ENCODE assay signal across 10 cellular contexts in the genomic region with DNA sequence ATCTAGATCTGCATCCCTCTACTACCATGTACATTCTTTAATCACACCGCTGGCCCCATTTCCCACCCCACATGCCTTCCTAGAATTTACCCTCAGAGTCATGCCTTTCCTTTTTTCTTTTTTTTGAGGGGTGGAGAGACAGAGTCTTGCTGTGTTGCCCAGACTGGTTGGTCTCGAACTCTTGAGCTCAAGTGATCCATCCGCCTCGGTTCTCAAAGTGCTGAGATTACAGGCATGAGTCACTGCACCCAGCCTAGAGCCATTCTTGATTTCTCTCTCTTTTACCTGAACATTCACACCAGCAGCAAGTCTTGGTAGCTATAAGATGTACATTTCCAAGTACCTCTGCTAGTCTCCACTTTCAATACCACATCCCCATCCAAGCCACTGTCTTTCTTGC. TPM values are rescaled to one million over a fixed set of nuclear protein-coding genes. Genes with fewer than 3 reads are reported as not detected.
DNase-seq lines count a peak whose midpoint lies in the region; ATAC-seq and TF ChIP-seq lines count a peak whose summit lies in the region.
"Had no signal": no experiment of that assay in that cellular context is flagged by ENCODE, and none has a peak within 500 bp of the region (broad histone marks: within the 10 kb centered on the region; RNA-seq: fewer than 3 reads in every experiment).

No MANE protein-coding gene starts in this region.

- H3K27me3 ChIP-seq in left ventricle myocardium inferior (ENCODE audit: low read depth) (no peaks in the 10 kb centered on the region), heart right ventricle (no peaks in the 10 kb centered on the region), suprapubic skin (no peaks in the 10 kb centered on the region)

- H3K27me3 Mint-ChIP-seq in activated CD4-positive, alpha-beta memory T cell treated with anti-CD3 and anti-CD28 coated beads for 36 hours: no peaks in the 10 kb centered on the region
- peaks cover 23% of the 10 kb centered on the region for H3K27me3 Mint-ChIP-seq in glutamatergic neuron (ENCODE audit: unreplicated experiment)

- H3K27ac ChIP-seq in left ventricle myocardium inferior (replicated peaks) (peak overlapping the region; percentile 97), heart right ventricle (peak overlapping the region in 2 of 10 donors; percentile 2 to 96), suprapubic skin (no peak overlapping the region)

- CTCF ChIA-PET in activated CD4-positive, alpha-beta memory T cell treated with anti-CD3 and anti-CD28 coated beads for 36 hours (lab: Charles Lee): interaction anchor here (0.9 to 6.7 kb wide), 7 partner anchors 9 to 214 kb away, joined by 3 to 79 read pairs (median 7); partner anchors contain the start of genes KIF22 and MAZ

- H3K9me3 Mint-ChIP-seq in activated CD4-positive, alpha-beta memory T cell treated with anti-CD3 and anti-CD28 coated beads for 36 hours: no peaks in the 10 kb centered on the region
- peaks cover 20% of the 10 kb centered on the region for H3K9me3 Mint-ChIP-seq in glutamatergic neuron (ENCODE audit: unreplicated experiment)

- TF ChIP-seq EP300 in suprapubic skin (IDR thresholded peaks at IDR 0.05): no peak

- intact Hi-C loops in left ventricle myocardium inferior (cut with micrococcal nuclease) (no loop called here), heart right ventricle (cut with DNase I) (loop anchor here in 6 of 10 donors (5.0 to 10.0 kb wide), 5 partner anchors 44 to 837 kb away; partner anchors contain the start of genes CDIPT (in 4 of the 6), FBRS (in 1 of the 6), HIRIP3 (in 1 of the 6) and INO80E (in 1 of the 6)), head of caudate nucleus (cut with DNase I) (loop anchor here (10.0 kb wide), 2 partner anchors 107 to 177 kb away; partner anchors contain the start of genes HIRIP3, INO80E and KCTD13)
- intact Hi-C loops in activated CD4-positive, alpha-beta memory T cell treated with anti-CD3 and anti-CD28 coated beads for 36 hours (cut with micrococcal nuclease): no loop called here

- H3K9me3 ChIP-seq in left ventricle myocardium inferior (replicated peaks): no peaks in the 10 kb centered on the region
- no peaks in the 10 kb centered on the region for H3K9me3 ChIP-seq in heart right ventricle
- no peaks in the 10 kb centered on the region for H3K9me3 ChIP-seq in suprapubic skin

- H3K36me3 ChIP-seq in left ventricle myocardium inferior (peaks cover 22% of the 10 kb centered on the region), heart right ventricle (peaks cover 0 to 30% (median 0%) of the 10 kb centered on the region in 9 donors), suprapubic skin (peaks cover 12% of the 10 kb centered on the region)

- H3K4me3 Mint-ChIP-seq in activated CD4-positive, alpha-beta memory T cell treated with anti-CD3 and anti-CD28 coated beads for 36 hours: peak overlapping the region; percentile 71
- peak overlapping the region; percentile 74 for H3K4me3 Mint-ChIP-seq in glutamatergic neuron (ENCODE audit: unreplicated experiment)

- ATAC-seq in heart right ventricle (no peak), HG03280 (IDR thresholded peaks at IDR 0.05; ENCODE audit: unreplicated experiment) (no peak)

- H3K27ac Mint-ChIP-seq in activated CD4-positive, alpha-beta memory T cell treated with anti-CD3 and anti-CD28 coated beads for 36 hours: peak overlapping the region; percentile 83
- H3K27ac Mint-ChIP-seq in glutamatergic neuron (ENCODE audit: unreplicated experiment): no peak overlapping the region

- peaks cover 86% of the 10 kb centered on the region for H3K4me1 ChIP-seq in left ventricle myocardium inferior
- H3K4me1 ChIP-seq in heart right ventricle: peaks cover 18 to 80% (median 67%) of the 10 kb centered on the region in 9 donors
- H3K4me1 ChIP-seq in suprapubic skin: peaks cover 76% of the 10 kb centered on the region

- no peak for DNase-seq in left ventricle myocardium inferior
- no peak for DNase-seq in heart right ventricle
- no peak for DNase-seq in activated CD4-positive, alpha-beta memory T cell treated with anti-CD3 and anti-CD28 coated beads for 36 hours
- no peak for DNase-seq in glutamatergic neuron
- no peak for DNase-seq in suprapubic skin (ENCODE audit: low spot score in 2 of 2)
- no peak for DNase-seq in head of caudate nucleus
- no peak for DNase-seq in NCI-H146 treated with DMSO at 0.1 percent for 48 hours (lab: John Stamatoyannopoulos, UW; ENCODE audit: unreplicated experiment)
- DNase-seq: NCI-H69, occipital lobe had no signal

- WGBS in heart right ventricle, 2 donors: 91% methylated on average over 4 of the region's 4 CpGs
- WGBS in suprapubic skin: 55% methylated on average over 4 of the region's 4 CpGs

- H3K36me3 Mint-ChIP-seq in activated CD4-positive, alpha-beta memory T cell treated with anti-CD3 and anti-CD28 coated beads for 36 hours: peaks cover 38% of the 10 kb centered on the region
- H3K36me3 Mint-ChIP-seq in glutamatergic neuron (ENCODE audit: unreplicated experiment): no peaks in the 10 kb centered on the region

- TF ChIP-seq CTCF in left ventricle myocardium inferior (IDR thresholded peaks at IDR 0.05; ENCODE audit: borderline replicate concordance) (no peak), heart right ventricle (IDR thresholded peaks at IDR 0.05) (no peak), glutamatergic neuron (IDR thresholded peaks at IDR 0.05; ENCODE audit: partially characterized antibody, unreplicated experiment) (no peak), suprapubic skin (IDR thresholded peaks at IDR 0.05) (no peak)

- POLR2A ChIA-PET in activated CD4-positive, alpha-beta memory T cell treated with anti-CD3 and anti-CD28 coated beads for 36 hours (lab: Charles Lee): interaction anchor here (0.9 to 7.9 kb wide), 3 partner anchors 8 to 158 kb away, joined by 3 to 84 read pairs (median 17); partner anchors contain the start of gene MAZ

- H3K4me3 ChIP-seq in left ventricle myocardium inferior: no peak overlapping the region
- H3K4me3 ChIP-seq in heart right ventricle: no peak overlapping the region
- H3K4me3 ChIP-seq in suprapubic skin: no peak overlapping the region

- peaks cover 51% of the 10 kb centered on the region for H3K4me1 Mint-ChIP-seq in activated CD4-positive, alpha-beta memory T cell treated with anti-CD3 and anti-CD28 coated beads for 36 hours (ENCODE audit: low read depth)
- H3K4me1 Mint-ChIP-seq in glutamatergic neuron (ENCODE audit: low read depth, unreplicated experiment): peaks cover 39% of the 10 kb centered on the region

- no peak for TF ChIP-seq POLR2A in suprapubic skin (IDR thresholded peaks at IDR 0.05)

RNA-seq across cellular contexts. Expression of gene PAGR1, which starts 2.1 kb away (rescaled TPM):
- 12.9 TPM for total RNA-seq in left ventricle myocardium inferior
- 10 to 100 TPM in 9 of 10 donors, 1 to 10 TPM in 1; 9.6 to 14.8 (median 12.0) TPM for total RNA-seq in heart right ventricle
- 10 to 100 TPM; 28.7 to 35.1 TPM for polyA plus RNA-seq in heart right ventricle
- total RNA-seq in activated CD4-positive, alpha-beta memory T cell treated with anti-CD3 and anti-CD28 coated beads for 36 hours: 10 to 100 TPM; 21.9 to 24.0 TPM
- 110 TPM for total RNA-seq in glutamatergic neuron (ENCODE audit: unreplicated experiment)
- total RNA-seq in suprapubic skin: 10 to 100 TPM; 23.3 to 35.2 (median 23.8) TPM

RNA-seq across cellular contexts. Expression of gene MVP, which starts 2.2 kb away (rescaled TPM):
- total RNA-seq in left ventricle myocardium inferior (38.6 TPM), heart right ventricle (100 to 1,000 TPM in 1 of 10 donors, 10 to 100 TPM in 9; 24.5 to 122 (median 37.4) TPM), glutamatergic neuron (ENCODE audit: unreplicated experiment) (82.7 TPM), suprapubic skin (100 to 1,000 TPM in 1 of 4 donors, 10 to 100 TPM in 3; 54.9 to 104 (median 68.1) TPM)
- 10 to 100 TPM; 50.9 to 53.0 TPM for polyA plus RNA-seq in heart right ventricle
- total RNA-seq in activated CD4-positive, alpha-beta memory T cell treated with anti-CD3 and anti-CD28 coated beads for 36 hours: 100 to 1,000 TPM; 149 to 156 TPM

RNA-seq across cellular contexts. Expression of gene PRRT2, which starts 6.1 kb away (rescaled TPM):
- total RNA-seq in left ventricle myocardium inferior (2.1 TPM), heart right ventricle (1 to 10 TPM in 8 of 10 donors, under 1 TPM in 2; 0.74 to 2.4 (median 1.1) TPM), glutamatergic neuron (ENCODE audit: unreplicated experiment) (91.0 TPM), suprapubic skin (1 to 10 TPM in 3 of 4 donors, not detected in 1; 1.1 to 6.8 (median 3.7) TPM)
- polyA plus RNA-seq in heart right ventricle: 1 to 10 TPM in 1 of 2 donors, under 1 TPM in 1; 0.62 to 6.3 TPM
- 1 to 10 TPM in 1 of 2 experiments, under 1 TPM in 1; 1.00 to 2.6 TPM for total RNA-seq in activated CD4-positive, alpha-beta memory T cell treated with anti-CD3 and anti-CD28 coated beads for 36 hours

RNA-seq across cellular contexts. Expression of gene MAZ, which starts 11.8 kb away (rescaled TPM):
- total RNA-seq in left ventricle myocardium inferior: 77.6 TPM
- 100 to 1,000 TPM in 2 of 10 donors, 10 to 100 TPM in 8; 44.2 to 115 (median 60.5) TPM for total RNA-seq in heart right ventricle
- 100 to 1,000 TPM in 1 of 2 donors, 10 to 100 TPM in 1; 73.8 to 114 TPM for polyA plus RNA-seq in heart right ventricle
- 100 to 1,000 TPM; 227 to 242 TPM for total RNA-seq in activated CD4-positive, alpha-beta memory T cell treated with anti-CD3 and anti-CD28 coated beads for 36 hours
- 369 TPM for total RNA-seq in glutamatergic neuron (ENCODE audit: unreplicated experiment)
- 100 to 1,000 TPM in 3 of 4 donors, 10 to 100 TPM in 1; 98.4 to 180 (median 125) TPM for total RNA-seq in suprapubic skin

RNA-seq across cellular contexts. Expression of gene KIF22, which starts 27.5 kb away (rescaled TPM):
- 46.9 TPM for total RNA-seq in left ventricle myocardium inferior
- total RNA-seq in heart right ventricle: 10 to 100 TPM; 28.6 to 48.2 (median 38.6) TPM
- 100 to 1,000 TPM in 1 of 2 donors, 10 to 100 TPM in 1; 16.3 to 136 TPM for polyA plus RNA-seq in heart right ventricle
- total RNA-seq in activated CD4-positive, alpha-beta memory T cell treated with anti-CD3 and anti-CD28 coated beads for 36 hours: 100 to 1,000 TPM; 174 to 180 TPM
- 31.9 TPM for total RNA-seq in glutamatergic neuron (ENCODE audit: unreplicated experiment)
- 10 to 100 TPM; 42.8 to 65.7 (median 55.1) TPM for total RNA-seq in suprapubic skin

Comparison
In these comparisons a context has a peak if more than half of its experiments do, and no peak if none do; other contexts are left out.
1. intact Hi-C loops: an anchor here in heart right ventricle (5.0 to 10.0 kb wide) and head of caudate nucleus (10.0 kb wide); none called in left ventricle myocardium inferior and activated CD4-positive, alpha-beta memory T cell treated with anti-CD3 and anti-CD28 coated beads for 36 hours.
2. RNA of gene PRRT2, which starts 6.1 kb away (total RNA-seq): 91.0 TPM in glutamatergic neuron (single experiment); 1.1 to 6.8 TPM in suprapubic skin, 1.00 to 2.6 TPM in activated CD4-positive, alpha-beta memory T cell treated with anti-CD3 and anti-CD28 coated beads for 36 hours, 2.1 TPM in left ventricle myocardium inferior (single experiment) and 0.74 to 2.4 TPM in heart right ventricle; every median in the first group is over 10 times any median in the second.